ENCODE assay signal across 12 cellular contexts in genomic region chr15:91040851-91041250, GRCh38. TPM values are rescaled to one million over a fixed set of nuclear protein-coding genes. Genes with fewer than 3 reads are reported as not detected.
"Had no signal": no experiment of that assay in that cellular context is flagged by ENCODE, and none has a peak within 500 bp of the region (broad histone marks: within the 10 kb centered on the region; RNA-seq: fewer than 3 reads in every experiment).

No MANE protein-coding gene starts in this region.

- H3K36me3 ChIP-seq: breast epithelium, esophagus squamous epithelium, uterus had no signal

- H3K27ac ChIP-seq: breast epithelium, esophagus squamous epithelium, uterus had no signal

- H3K4me1 ChIP-seq: breast epithelium, esophagus squamous epithelium, uterus had no signal

- H3K4me3 ChIP-seq: breast epithelium, esophagus squamous epithelium, uterus had no signal

- H3K27me3 ChIP-seq: breast epithelium, uterus had no signal

- DNase-seq: activated CD4-positive, alpha-beta T cell treated with anti-CD3 and anti-CD28 coated beads, Interleukin-2, amount 50 U/mL, for 1 hour; activated naive CD8-positive, alpha-beta T cell treated with anti-CD3 and anti-CD28 coated beads for 36 hours; activated T-cell treated with anti-CD3 and anti-CD28 coated beads for 4 hours; esophagus squamous epithelium; foreskin melanocyte; head of caudate nucleus; left cardiac atrium; natural killer cell; right cardiac atrium; small intestine; uterus had no signal

- H3K9me3 ChIP-seq: breast epithelium, esophagus squamous epithelium, uterus had no signal

- ATAC-seq: left cardiac atrium, natural killer cell had no signal

RNA-seq across cellular contexts. Expression of gene SV2B, which starts 59.2 kb away (rescaled TPM):
- total RNA-seq: natural killer cell had no signal
